ENCODE assay signal across 8 cellular contexts in the genomic region with DNA sequence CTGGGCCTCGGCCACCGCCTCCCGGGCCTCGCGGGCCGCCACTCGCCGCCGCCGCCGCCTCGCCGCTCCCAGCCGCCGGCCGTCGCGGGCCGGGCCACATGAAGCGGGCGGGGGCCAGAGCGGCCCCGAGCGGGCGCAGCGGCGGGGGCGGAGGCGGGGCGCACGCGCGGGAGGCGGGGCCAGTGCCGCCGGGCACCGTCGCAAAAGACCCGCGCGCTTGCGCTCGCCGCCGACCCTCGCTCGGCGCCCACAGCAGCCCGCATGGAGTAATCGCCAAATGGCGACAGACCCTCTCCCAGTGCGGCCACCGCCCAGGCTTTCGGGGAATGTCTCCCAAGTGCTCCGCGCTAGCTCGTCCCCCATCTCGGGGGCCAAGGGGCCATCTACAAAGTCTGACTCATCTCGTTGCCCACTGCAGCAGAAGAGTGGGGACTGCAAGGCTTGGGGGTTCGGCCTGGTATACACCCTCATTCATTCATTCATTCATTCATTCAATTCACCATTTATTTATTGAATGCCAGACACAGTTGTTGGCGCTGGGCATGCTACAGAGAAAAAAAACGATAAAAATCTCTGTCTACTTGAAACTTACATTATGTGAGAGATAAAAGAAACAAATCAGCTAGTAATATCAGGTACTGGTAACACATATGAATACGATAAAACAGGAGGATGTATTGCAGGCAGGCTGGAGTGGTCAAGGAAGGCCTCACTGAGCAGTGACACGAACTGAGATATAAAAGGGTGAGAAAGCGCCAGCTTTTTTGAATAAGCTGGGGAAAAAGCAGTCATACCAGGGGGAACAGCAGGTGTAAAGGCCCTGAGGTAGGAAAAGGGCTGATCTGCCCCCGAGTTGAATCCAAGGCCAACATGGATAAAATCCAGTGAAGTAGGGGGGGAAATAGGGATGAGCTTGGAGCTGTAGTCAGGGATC. TPM values are rescaled to one million over a fixed set of nuclear protein-coding genes. Genes with fewer than 3 reads are reported as not detected.
DNase-seq lines count a peak whose midpoint lies in the region; ATAC-seq lines count a peak whose summit lies in the region.

A gene with protein sequence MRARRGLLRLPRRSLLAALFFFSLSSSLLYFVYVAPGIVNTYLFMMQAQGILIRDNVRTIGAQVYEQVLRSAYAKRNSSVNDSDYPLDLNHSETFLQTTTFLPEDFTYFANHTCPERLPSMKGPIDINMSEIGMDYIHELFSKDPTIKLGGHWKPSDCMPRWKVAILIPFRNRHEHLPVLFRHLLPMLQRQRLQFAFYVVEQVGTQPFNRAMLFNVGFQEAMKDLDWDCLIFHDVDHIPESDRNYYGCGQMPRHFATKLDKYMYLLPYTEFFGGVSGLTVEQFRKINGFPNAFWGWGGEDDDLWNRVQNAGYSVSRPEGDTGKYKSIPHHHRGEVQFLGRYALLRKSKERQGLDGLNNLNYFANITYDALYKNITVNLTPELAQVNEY (minus strand): TSS at position 100 of the 934 bp plus-strand sequence. CDS start 188 bp downstream, outside the sequence.

- peak within 1 kb of the TSS; percentile 94 for H3K4me3 Mint-ChIP-seq in activated CD4-positive, alpha-beta T cell treated with anti-CD3 and anti-CD28 coated beads, Interleukin-2, amount 10 ng/mL, durations not matched to agents 24 days and 14 days

- H3K4me1 Mint-ChIP-seq in activated CD4-positive, alpha-beta T cell treated with anti-CD3 and anti-CD28 coated beads, Interleukin-2, amount 10 ng/mL, durations not matched to agents 24 days and 14 days = peaks cover 30% of the 10 kb centered on the region

- ATAC-seq in GM18867 (IDR thresholded peaks at IDR 0.05; ENCODE audit: unreplicated experiment) (peak; percentile 77), HG03108 (IDR thresholded peaks at IDR 0.05; ENCODE audit: unreplicated experiment) (peak; percentile 77), left colon (peak; percentile 77)

- peaks cover 2% of the 10 kb centered on the region for H3K36me3 Mint-ChIP-seq in activated CD4-positive, alpha-beta T cell treated with anti-CD3 and anti-CD28 coated beads, Interleukin-2, amount 10 ng/mL, durations not matched to agents 24 days and 14 days (ENCODE audit: low read depth)

- DNase-seq in ACHN (peak; percentile 72), NCI-H524 treated with DMSO at 0.1 percent for 48 hours (lab: John Stamatoyannopoulos, UW) (peak; percentile 44), dedifferentiated amniotic fluid mesenchymal stem cell (ENCODE audit: extremely low spot score) (peak; percentile 52), left colon (peak; percentile 67 to 74)
- DNase-seq in activated CD4-positive, alpha-beta T cell treated with anti-CD3 and anti-CD28 coated beads, Interleukin-2, amount 10 ng/mL, durations not matched to agents 24 days and 14 days = peak; percentile 92
- DNase-seq in stimulated activated CD4-positive, alpha-beta T cell treated with anti-CD3 and anti-CD28 coated beads, Interleukin-1b, Interleukin-23, amount 100 ng/mL, for 4 hours (ENCODE audit: low read depth in 2 of 2) = peak; percentile 45 to 64

- no peaks in the 10 kb centered on the region for H3K27me3 Mint-ChIP-seq in activated CD4-positive, alpha-beta T cell treated with anti-CD3 and anti-CD28 coated beads, Interleukin-2, amount 10 ng/mL, durations not matched to agents 24 days and 14 days

- no peaks in the 10 kb centered on the region for H3K9me3 Mint-ChIP-seq in activated CD4-positive, alpha-beta T cell treated with anti-CD3 and anti-CD28 coated beads, Interleukin-2, amount 10 ng/mL, durations not matched to agents 24 days and 14 days

- intact Hi-C loops in activated CD4-positive, alpha-beta T cell treated with anti-CD3 and anti-CD28 coated beads, Interleukin-2, amount 10 ng/mL, durations not matched to agents 24 days and 14 days (cut with micrococcal nuclease) = loop anchor here (2.0 to 5.0 kb wide), 3 partner anchors 37 to 99 kb away; a partner anchor contains a TSS
- intact Hi-C loops in left colon (cut with DNase I, micrococcal nuclease) = no loop called here

- H3K27ac Mint-ChIP-seq in activated CD4-positive, alpha-beta T cell treated with anti-CD3 and anti-CD28 coated beads, Interleukin-2, amount 10 ng/mL, durations not matched to agents 24 days and 14 days = peak within 1 kb of the TSS; percentile 91

- in situ Hi-C loops in ACHN (cut with HindIII; ENCODE audit: low pct_ligation_motif_present, low pct_unique_long_range_greater_than_20kb, low sequenced_read_pairs) = no loop called here

RNA-seq across cellular contexts. Expression of the gene that starts here (rescaled TPM):
- total RNA-seq in activated CD4-positive, alpha-beta T cell treated with anti-CD3 and anti-CD28 coated beads, Interleukin-2, amount 10 ng/mL, durations not matched to agents 24 days and 14 days = 39.0 and 39.1 TPM in 2 replicates
- 10 to 100 TPM; 58.1 to 64.8 TPM for total RNA-seq in left colon

Comparison
In these comparisons a context has a peak if more than half of its experiments do, and no peak if none do; other contexts are left out.
1. Peak in every context shown above with its lines: DNase-seq and ATAC-seq.